1 cellular context compared by ENCODE assay signal in the genomic region with DNA sequence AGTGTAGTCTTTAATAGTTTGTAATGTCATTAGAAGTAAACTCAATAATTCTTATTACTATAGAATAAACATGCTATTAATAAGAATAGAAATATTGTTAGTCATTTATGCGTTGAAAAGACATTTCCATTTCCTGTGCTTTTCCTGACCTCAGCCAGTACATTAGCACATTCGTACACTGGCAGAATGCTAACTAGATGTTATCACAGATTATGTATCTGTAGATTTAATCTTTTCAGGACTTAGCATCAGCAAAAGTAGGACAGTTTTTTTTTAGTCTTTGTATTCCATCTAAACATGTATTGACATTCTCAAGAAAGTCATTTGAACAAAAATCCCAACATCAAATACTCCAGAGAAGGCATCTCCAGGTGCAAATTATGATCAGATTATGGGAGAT.
TF ChIP-seq lines count a peak whose summit lies in the region.

No MANE protein-coding gene starts in this region.

TF ChIP-seq in GM23338, 12 proteins besides CTCF, POLR2A, EP300 and RAD21 (continued from another document):
- TF ChIP-seq, protein P1, sequence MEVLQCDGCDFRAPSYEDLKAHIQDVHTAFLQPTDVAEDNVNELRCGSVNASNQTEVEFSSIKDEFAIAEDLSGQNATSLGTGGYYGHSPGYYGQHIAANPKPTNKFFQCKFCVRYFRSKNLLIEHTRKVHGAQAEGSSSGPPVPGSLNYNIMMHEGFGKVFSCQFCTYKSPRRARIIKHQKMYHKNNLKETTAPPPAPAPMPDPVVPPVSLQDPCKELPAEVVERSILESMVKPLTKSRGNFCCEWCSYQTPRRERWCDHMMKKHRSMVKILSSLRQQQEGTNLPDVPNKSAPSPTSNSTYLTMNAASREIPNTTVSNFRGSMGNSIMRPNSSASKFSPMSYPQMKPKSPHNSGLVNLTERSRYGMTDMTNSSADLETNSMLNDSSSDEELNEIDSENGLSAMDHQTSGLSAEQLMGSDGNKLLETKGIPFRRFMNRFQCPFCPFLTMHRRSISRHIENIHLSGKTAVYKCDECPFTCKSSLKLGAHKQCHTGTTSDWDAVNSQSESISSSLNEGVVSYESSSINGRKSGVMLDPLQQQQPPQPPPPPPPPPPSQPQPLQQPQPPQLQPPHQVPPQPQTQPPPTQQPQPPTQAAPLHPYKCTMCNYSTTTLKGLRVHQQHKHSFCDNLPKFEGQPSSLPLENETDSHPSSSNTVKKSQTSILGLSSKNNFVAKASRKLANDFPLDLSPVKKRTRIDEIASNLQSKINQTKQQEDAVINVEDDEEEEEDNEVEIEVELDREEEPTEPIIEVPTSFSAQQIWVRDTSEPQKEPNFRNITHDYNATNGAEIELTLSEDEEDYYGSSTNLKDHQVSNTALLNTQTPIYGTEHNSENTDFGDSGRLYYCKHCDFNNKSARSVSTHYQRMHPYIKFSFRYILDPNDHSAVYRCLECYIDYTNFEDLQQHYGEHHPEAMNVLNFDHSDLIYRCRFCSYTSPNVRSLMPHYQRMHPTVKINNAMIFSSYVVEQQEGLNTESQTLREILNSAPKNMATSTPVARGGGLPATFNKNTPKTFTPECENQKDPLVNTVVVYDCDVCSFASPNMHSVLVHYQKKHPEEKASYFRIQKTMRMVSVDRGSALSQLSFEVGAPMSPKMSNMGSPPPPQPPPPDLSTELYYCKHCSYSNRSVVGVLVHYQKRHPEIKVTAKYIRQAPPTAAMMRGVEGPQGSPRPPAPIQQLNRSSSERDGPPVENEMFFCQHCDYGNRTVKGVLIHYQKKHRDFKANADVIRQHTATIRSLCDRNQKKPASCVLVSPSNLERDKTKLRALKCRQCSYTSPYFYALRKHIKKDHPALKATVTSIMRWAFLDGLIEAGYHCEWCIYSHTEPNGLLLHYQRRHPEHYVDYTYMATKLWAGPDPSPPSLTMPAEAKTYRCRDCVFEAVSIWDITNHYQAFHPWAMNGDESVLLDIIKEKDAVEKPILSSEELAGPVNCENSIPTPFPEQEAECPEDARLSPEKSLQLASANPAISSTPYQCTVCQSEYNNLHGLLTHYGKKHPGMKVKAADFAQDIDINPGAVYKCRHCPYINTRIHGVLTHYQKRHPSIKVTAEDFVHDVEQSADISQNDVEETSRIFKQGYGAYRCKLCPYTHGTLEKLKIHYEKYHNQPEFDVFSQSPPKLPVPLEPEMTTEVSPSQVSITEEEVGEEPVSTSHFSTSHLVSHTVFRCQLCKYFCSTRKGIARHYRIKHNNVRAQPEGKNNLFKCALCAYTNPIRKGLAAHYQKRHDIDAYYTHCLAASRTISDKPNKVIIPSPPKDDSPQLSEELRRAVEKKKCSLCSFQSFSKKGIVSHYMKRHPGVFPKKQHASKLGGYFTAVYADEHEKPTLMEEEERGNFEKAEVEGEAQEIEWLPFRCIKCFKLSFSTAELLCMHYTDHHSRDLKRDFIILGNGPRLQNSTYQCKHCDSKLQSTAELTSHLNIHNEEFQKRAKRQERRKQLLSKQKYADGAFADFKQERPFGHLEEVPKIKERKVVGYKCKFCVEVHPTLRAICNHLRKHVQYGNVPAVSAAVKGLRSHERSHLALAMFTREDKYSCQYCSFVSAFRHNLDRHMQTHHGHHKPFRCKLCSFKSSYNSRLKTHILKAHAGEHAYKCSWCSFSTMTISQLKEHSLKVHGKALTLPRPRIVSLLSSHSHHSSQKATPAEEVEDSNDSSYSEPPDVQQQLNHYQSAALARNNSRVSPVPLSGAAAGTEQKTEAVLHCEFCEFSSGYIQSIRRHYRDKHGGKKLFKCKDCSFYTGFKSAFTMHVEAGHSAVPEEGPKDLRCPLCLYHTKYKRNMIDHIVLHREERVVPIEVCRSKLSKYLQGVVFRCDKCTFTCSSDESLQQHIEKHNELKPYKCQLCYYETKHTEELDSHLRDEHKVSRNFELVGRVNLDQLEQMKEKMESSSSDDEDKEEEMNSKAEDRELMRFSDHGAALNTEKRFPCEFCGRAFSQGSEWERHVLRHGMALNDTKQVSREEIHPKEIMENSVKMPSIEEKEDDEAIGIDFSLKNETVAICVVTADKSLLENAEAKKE (CRISPR knock-in tag; IDR thresholded peaks at IDR 0.05) = no peak
- TF ChIP-seq, protein P2, sequence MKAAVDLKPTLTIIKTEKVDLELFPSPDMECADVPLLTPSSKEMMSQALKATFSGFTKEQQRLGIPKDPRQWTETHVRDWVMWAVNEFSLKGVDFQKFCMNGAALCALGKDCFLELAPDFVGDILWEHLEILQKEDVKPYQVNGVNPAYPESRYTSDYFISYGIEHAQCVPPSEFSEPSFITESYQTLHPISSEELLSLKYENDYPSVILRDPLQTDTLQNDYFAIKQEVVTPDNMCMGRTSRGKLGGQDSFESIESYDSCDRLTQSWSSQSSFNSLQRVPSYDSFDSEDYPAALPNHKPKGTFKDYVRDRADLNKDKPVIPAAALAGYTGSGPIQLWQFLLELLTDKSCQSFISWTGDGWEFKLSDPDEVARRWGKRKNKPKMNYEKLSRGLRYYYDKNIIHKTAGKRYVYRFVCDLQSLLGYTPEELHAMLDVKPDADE (IDR thresholded peaks at IDR 0.05) = no peak
- TF ChIP-seq POLR2AphosphoS5 (IDR thresholded peaks at IDR 0.05; ENCODE audit: low read depth) (no peak), ZNF331 (CRISPR knock-in tag; IDR thresholded peaks at IDR 0.05; ENCODE audit: low read depth) (no peak), EZH2phosphoT487 (IDR thresholded peaks at IDR 0.05; ENCODE audit: unreplicated experiment) (no peak), REST (IDR thresholded peaks at IDR 0.05; ENCODE audit: unreplicated experiment) (no peak), JUNB (IDR thresholded peaks at IDR 0.05; ENCODE audit: unreplicated experiment) (no peak), EZH2 (IDR thresholded peaks at IDR 0.05; ENCODE audit: low read depth, unreplicated experiment) (no peak)
